15 cellular contexts compared by ENCODE assay signal in genomic region chr5:1975898-1976765, GRCh38.
A peak's percentile ranks its signal among the peaks of the same experiment; 100 is the strongest.
DNase-seq lines count a peak whose midpoint lies in the region; ATAC-seq, FAIRE-seq and TF ChIP-seq lines count a peak whose summit lies in the region.
"Had no signal": no experiment of that assay in that cellular context is flagged by ENCODE, and none has a peak within 500 bp of the region (broad histone marks: within the 10 kb centered on the region; RNA-seq: fewer than 3 reads in every experiment).

No MANE protein-coding gene starts in this region.

- CTCF ChIA-PET in K562 (lab: Yijun Ruan, JAX; ENCODE audit: low intra/inter-chr PET ratio): interaction anchor here (0.6 kb wide), 1 partner anchor 310 kb away, joined by 3 read pairs; no protein-coding TSS in a partner anchor

- no peak overlapping the region for H2AFZ ChIP-seq in K562 (ENCODE audit: low read depth, low read length)

- WGBS in K562 (ENCODE audit: insufficient coverage, low coverage, missing lambda C conversion rate): 2% methylated on average over 12 of the region's 12 CpGs

- no peak for FAIRE-seq in K562 (lab: Jason Lieb, UNC)

- H3K9me3 ChIP-seq in K562 (replicated peaks; ENCODE audit: control insufficient read depth, insufficient read depth, low read depth, low read length) (no peaks in the 10 kb centered on the region), gastrocnemius medialis (no peaks in the 10 kb centered on the region)

- no peaks in the 10 kb centered on the region for H3K9me1 ChIP-seq in K562 (ENCODE audit: control insufficient read depth, insufficient read depth, low read length)

- H3K79me2 ChIP-seq in K562 (ENCODE audit: control insufficient read depth, insufficient read depth, low read length): no peaks in the 10 kb centered on the region

- intact Hi-C loops in K562 (cut with micrococcal nuclease) (no loop called here), gastrocnemius medialis (cut with DNase I; ENCODE audit: low total_unique reads) (no loop called here)

- peak; percentile 52 for TF ChIP-seq CTCF in LNCaP clone FGC (IDR thresholded peaks at IDR 0.05; ENCODE audit: control insufficient read depth, extremely low read depth, insufficient read depth)
- TF ChIP-seq CTCF in K562 (IDR thresholded peaks at IDR 0.05 in 2 of 3, conservative IDR thresholded peaks at IDR 0.05 in 1 of 3; ENCODE audit: insufficient read depth in 2 of 3, low read depth in 1 of 3, low read length in 3 of 3): peak in 2 of 3 experiments; percentile 51 to 58; a peak in 5 of 6 replicates
- TF ChIP-seq CTCF in gastrocnemius medialis (IDR thresholded peaks at IDR 0.05 in 4 of 5, conservative IDR thresholded peaks at IDR 0.05 in 1 of 5): no peak

- H3K4me1 ChIP-seq in K562 (replicated peaks in 1 of 2; ENCODE audit: control insufficient read depth in 2 of 2, insufficient read depth in 2 of 2, low read length in 2 of 2): no peaks in the 10 kb centered on the region
- no peaks in the 10 kb centered on the region for H3K4me1 ChIP-seq in gastrocnemius medialis
- H3K4me1 ChIP-seq: spleen had no signal

- no peaks in the 10 kb centered on the region for H3K36me3 ChIP-seq in K562 (ENCODE audit: control insufficient read depth, insufficient read depth, low read length)
- H3K36me3 ChIP-seq in gastrocnemius medialis: no peaks in the 10 kb centered on the region
- H3K36me3 ChIP-seq: spleen had no signal

- TF ChIP-seq POLR2A in K562 (conservative IDR thresholded peaks at IDR 0.05) (no peak), gastrocnemius medialis (IDR thresholded peaks at IDR 0.05) (no peak)

- POLR2A ChIA-PET in K562 (lab: Yijun Ruan, JAX): interaction anchor here (0.7 kb wide), 1 partner anchor 9 kb away, joined by 3 read pairs; no protein-coding TSS in a partner anchor

- H4K20me1 ChIP-seq in K562 (replicated peaks; ENCODE audit: control insufficient read depth, insufficient read depth, low read length): no peaks in the 10 kb centered on the region

- no TSS peak for BruUV-seq in K562 (replicated peaks; lab: Mats Ljungman, UMichigan)

- peaks cover 6 to 30% of the 10 kb centered on the region in 2 experiments; a peak in 4 of 5 replicates for H3K27me3 ChIP-seq in K562 (ENCODE audit: control insufficient read depth in 2 of 2, insufficient read depth in 2 of 2, low read length in 2 of 2)
- no peaks in the 10 kb centered on the region for H3K27me3 ChIP-seq in gastrocnemius medialis

- no peak overlapping the region for H3K4me3 ChIP-seq in LNCaP clone FGC (ENCODE audit: low read depth, low read length)
- no peak overlapping the region for H3K4me3 ChIP-seq in K562
- no peak overlapping the region for H3K4me3 ChIP-seq in gastrocnemius medialis
- H3K4me3 ChIP-seq: coronary artery, spleen had no signal

- in situ Hi-C loops in K562 (cut with MboI): no loop called here
- in situ Hi-C loops in gastrocnemius medialis (cut with MboI; ENCODE audit: low sequenced_read_pairs in 4 of 4): no loop called here

- ATAC-seq in K562: peak; percentile 46; the same call in 1 of the 3 replicates
- ATAC-seq in gastrocnemius medialis: no peak
- ATAC-seq: activated naive CD8-positive, alpha-beta T cell treated with anti-CD3 and anti-CD28 coated beads, Interleukin-2, amount 50 U/mL, for 24 hours; T-cell had no signal

- TF ChIP-seq EP300 in K562 (IDR thresholded peaks at IDR 0.05; ENCODE audit: low read length): no peak

- no peak overlapping the region for H3K9ac ChIP-seq in K562 (ENCODE audit: insufficient read depth in 1 of 2, low read depth in 2 of 2, low read length in 2 of 2)

- DNase-seq in NCI-H82 (lab: John Stamatoyannopoulos, UW) (peak; percentile 0), NCI-H82 treated with DMSO at 0.1 percent for 48 hours (lab: John Stamatoyannopoulos, UW; ENCODE audit: unreplicated experiment) (no peak), LNCaP clone FGC (ENCODE audit: low read depth) (peak; percentile 32), K562 (ENCODE audit: extremely low read depth in 1 of 4, low spot score in 3 of 4) (peak in 1 of 4 experiments; percentile 18), midbrain (lab: John Stamatoyannopoulos, UW) (peak; percentile 0), gastrocnemius medialis (no peak), COLO668 (lab: John Stamatoyannopoulos, UW; ENCODE audit: unreplicated experiment) (no peak)
- no peak for DNase-seq in activated CD4-positive, alpha-beta T cell treated with anti-CD3 and anti-CD28 coated beads, Interleukin-2, amount 50 U/mL, for 48 hours
- DNase-seq: activated CD4-positive, alpha-beta T cell treated with anti-CD3 and anti-CD28 coated beads for 1 hour; activated naive CD8-positive, alpha-beta T cell treated with anti-CD3 and anti-CD28 coated beads, Interleukin-2, amount 50 U/mL, for 24 hours; activated T-cell treated with anti-CD3 and anti-CD28 coated beads, Interleukin-2, amount 50 U/mL, for 1 hour; occipital lobe; spleen; T-cell had no signal

- peak; percentile 31 to 43; a peak in 3 of 4 replicates for TF ChIP-seq RAD21 in K562 (CRISPR knock-in tag; conservative IDR thresholded peaks at IDR 0.05 in 1 of 2, IDR thresholded peaks at IDR 0.05 in 1 of 2)

- no peak overlapping the region for H3K27ac ChIP-seq in K562 (ENCODE audit: extremely low read depth, low read depth, low read length)
- no peak overlapping the region for H3K27ac ChIP-seq in gastrocnemius medialis
- H3K27ac ChIP-seq: coronary artery, spleen had no signal

- no peak overlapping the region for H3K4me2 ChIP-seq in K562 (ENCODE audit: insufficient read depth, low read length)

TF ChIP-seq in K562, 482 proteins besides CTCF, POLR2A, EP300 and RAD21:
- TF ChIP-seq CC2D1A (IDR thresholded peaks at IDR 0.05) (no peak), DEAF1 (CRISPR knock-in tag; IDR thresholded peaks at IDR 0.05) (0 out of 2 replicates have a peak, but pooled peaks have one; percentile 13)

Comparison
In these comparisons a context has a peak if more than half of its experiments do, and no peak if none do; other contexts are left out.
1. DNase-seq: peak in NCI-H82 (single experiment), LNCaP clone FGC (single experiment) and midbrain (single experiment); none in NCI-H82 treated with DMSO at 0.1 percent for 48 hours (single experiment), activated CD4-positive, alpha-beta T cell treated with anti-CD3 and anti-CD28 coated beads, Interleukin-2, amount 50 U/mL, for 48 hours (0 of 2), gastrocnemius medialis (0 of 2) and COLO668 (single experiment).
2. CTCF ChIP-seq: peak in LNCaP clone FGC (single experiment) and K562 (2 of 3); none in gastrocnemius medialis (0 of 5).